ENCODE assay signal across 16 cellular contexts in the genomic region with DNA sequence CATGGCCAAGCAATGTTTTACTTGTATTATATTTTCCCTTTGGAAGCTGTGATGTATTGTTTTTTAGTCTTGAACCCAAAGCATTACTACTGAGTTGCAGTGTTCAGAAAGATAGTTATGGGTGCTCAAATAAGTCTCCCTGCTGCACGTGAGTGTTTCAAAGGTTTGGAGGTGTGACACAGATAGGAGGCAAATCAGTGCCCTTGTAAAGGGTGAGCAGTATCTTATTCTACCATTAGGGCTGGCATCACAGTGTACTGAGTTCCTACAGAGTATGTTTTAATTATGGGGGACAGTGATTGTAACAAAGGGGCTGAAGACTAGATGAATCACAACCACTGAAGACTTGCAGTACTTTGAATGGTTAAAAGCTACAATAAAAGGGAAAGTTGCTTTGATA.
"Had no signal": no experiment of that assay in that cellular context is flagged by ENCODE, and none has a peak within 500 bp of the region (broad histone marks: within the 10 kb centered on the region; RNA-seq: fewer than 3 reads in every experiment).

No MANE protein-coding gene starts in this region.

- DNase-seq: activated CD4-positive, alpha-beta memory T cell treated with anti-CD3 and anti-CD28 coated beads, Interleukin-2, amount 10 ng/mL, durations not matched to agents 7 days and 5 days; activated CD4-positive, alpha-beta T cell treated with anti-CD3 and anti-CD28 coated beads for 4 hours; activated gamma-delta T cell treated with Interleukin-2 at 50 U/mL for 16 hours; activated T-cell treated with anti-CD3 and anti-CD28 coated beads, Interleukin-2, amount 50 U/mL, for 24 hours; colonic mucosa; right lobe of liver; stimulated activated CD4-positive, alpha-beta T cell treated with anti-CD3 and anti-CD28 coated beads, Interleukin-4, amount 100 ng/mL, for 4 hours; stimulated activated CD8-positive, alpha-beta memory T cell treated with anti-CD3 and anti-CD28 coated beads, Interleukin-4, amount 100 ng/mL, for 48 hours; thyroid gland had no signal

- H3K9me3 Mint-ChIP-seq: activated CD4-positive, alpha-beta memory T cell treated with anti-CD3 and anti-CD28 coated beads, Interleukin-2, amount 10 ng/mL, durations not matched to agents 7 days and 5 days; activated T-cell treated with anti-CD3 and anti-CD28 coated beads, Interleukin-2, amount 50 U/mL, for 24 hours; nephron; T-helper 1 cell treated with Interleukin-12 subunit alpha and Interleukin-12 subunit beta and Interleukin-4 antibody, amounts not matched to agents 30 μg/mL and 1 μg/mL, for 36 hours had no signal

- H3K4me1 ChIP-seq: colonic mucosa, right lobe of liver, thyroid gland had no signal

- H3K27ac ChIP-seq: colonic mucosa, hepatocyte, right lobe of liver, thyroid gland had no signal

- ATAC-seq: esophagus mucosa, left lobe of liver, right lobe of liver had no signal

- H3K9me3 ChIP-seq: colonic mucosa, right lobe of liver, thyroid gland had no signal

- H3K27ac Mint-ChIP-seq: activated CD4-positive, alpha-beta memory T cell treated with anti-CD3 and anti-CD28 coated beads, Interleukin-2, amount 10 ng/mL, durations not matched to agents 7 days and 5 days; nephron; progenitor cell of endocrine pancreas had no signal

- H3K4me1 Mint-ChIP-seq: nephron had no signal

- H3K4me3 Mint-ChIP-seq: activated CD4-positive, alpha-beta memory T cell treated with anti-CD3 and anti-CD28 coated beads, Interleukin-2, amount 10 ng/mL, durations not matched to agents 7 days and 5 days; activated T-cell treated with anti-CD3 and anti-CD28 coated beads, Interleukin-2, amount 50 U/mL, for 24 hours; nephron; T-helper 1 cell treated with Interleukin-12 subunit alpha and Interleukin-12 subunit beta and Interleukin-4 antibody, amounts not matched to agents 30 μg/mL and 1 μg/mL, for 36 hours had no signal

- H3K27me3 ChIP-seq: colonic mucosa, hepatocyte, right lobe of liver, thyroid gland had no signal

- H3K4me3 ChIP-seq: colonic mucosa, hepatocyte, right lobe of liver, smooth muscle cell, thyroid gland had no signal

- H3K27me3 Mint-ChIP-seq: activated CD4-positive, alpha-beta memory T cell treated with anti-CD3 and anti-CD28 coated beads, Interleukin-2, amount 10 ng/mL, durations not matched to agents 7 days and 5 days; activated T-cell treated with anti-CD3 and anti-CD28 coated beads, Interleukin-2, amount 50 U/mL, for 24 hours; progenitor cell of endocrine pancreas had no signal
